ENCODE assay signal across 1 cellular context in genomic region chr5:165495829-165496380, GRCh38.
TF ChIP-seq lines count a peak whose summit lies in the region.

No MANE protein-coding gene starts in this region.

TF ChIP-seq in GM23338, 12 proteins besides CTCF, POLR2A, EP300 and RAD21 (continued from another document):
- TF ChIP-seq ZNF462 (CRISPR knock-in tag; IDR thresholded peaks at IDR 0.05), result no peak
- no peak for TF ChIP-seq ZNF331 (CRISPR knock-in tag; IDR thresholded peaks at IDR 0.05; ENCODE audit: low read depth)
- TF ChIP-seq ZNF114 (CRISPR knock-in tag; IDR thresholded peaks at IDR 0.05), result no peak
- no peak for TF ChIP-seq REST (IDR thresholded peaks at IDR 0.05; ENCODE audit: unreplicated experiment)
- no peak for TF ChIP-seq ETS1 (IDR thresholded peaks at IDR 0.05)
- TF ChIP-seq JUNB (IDR thresholded peaks at IDR 0.05; ENCODE audit: unreplicated experiment), result no peak
- TF ChIP-seq POLR2AphosphoS5 (IDR thresholded peaks at IDR 0.05; ENCODE audit: low read depth), result no peak
- TF ChIP-seq CREB1 (CRISPR knock-in tag; IDR thresholded peaks at IDR 0.05; ENCODE audit: low read depth), result no peak
